ENCODE assay signal across 2 cellular contexts in the genomic region with DNA sequence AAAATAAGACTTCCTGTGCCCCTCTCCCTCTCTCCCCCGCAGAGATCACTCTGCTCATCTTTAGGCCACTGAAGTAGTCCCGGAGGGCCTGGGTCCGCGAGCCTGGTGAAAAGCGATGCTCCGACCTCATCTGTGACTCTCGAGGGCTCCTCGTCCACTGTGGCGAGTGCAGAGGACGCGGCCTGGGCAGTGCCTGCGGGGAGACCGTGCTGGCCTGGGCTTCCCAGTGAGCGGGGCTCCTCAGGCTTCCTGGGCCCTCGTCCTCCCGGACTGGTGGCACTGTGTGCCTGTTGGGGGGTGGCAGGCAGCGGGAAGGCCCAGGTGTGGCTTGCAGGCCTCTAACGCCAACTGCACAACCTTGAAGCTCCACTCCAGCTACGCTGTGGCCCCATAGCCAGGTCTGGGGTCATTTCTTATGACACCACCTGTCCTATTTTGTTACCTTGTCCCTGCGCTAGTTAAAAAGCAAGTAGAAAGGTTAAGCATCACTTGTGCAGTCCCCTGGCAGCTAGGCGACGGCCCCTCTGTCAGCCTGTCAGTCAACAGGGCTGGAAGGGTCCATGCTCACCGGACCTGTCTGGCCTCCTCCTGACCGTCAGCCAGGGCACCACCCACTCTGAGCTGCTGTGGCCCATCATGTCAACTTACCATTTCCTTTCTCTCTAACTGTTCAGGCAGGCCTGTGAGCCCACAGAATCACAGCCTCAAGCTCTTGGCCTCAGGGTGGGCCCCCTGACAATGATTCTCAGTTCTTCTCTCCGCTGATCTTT.
TF ChIP-seq lines count a peak whose summit lies in the region.

No MANE protein-coding gene starts in this region.

TF ChIP-seq in SK-N-SH, 30 proteins besides CTCF, POLR2A, EP300 and RAD21 (continued from another document):
- no peak for TF ChIP-seq ZBTB33 (IDR thresholded peaks at IDR 0.05; ENCODE audit: borderline replicate concordance, low read depth)
- TF ChIP-seq TEAD4 (IDR thresholded peaks at IDR 0.05; ENCODE audit: borderline replicate concordance, insufficient read depth), result no peak
- no peak for TF ChIP-seq RXRA (IDR thresholded peaks at IDR 0.05; ENCODE audit: borderline replicate concordance, low read depth)
- no peak for TF ChIP-seq MXI1 (IDR thresholded peaks at IDR 0.05; ENCODE audit: low read depth, low read length)
- no peak for TF ChIP-seq GABPA (IDR thresholded peaks at IDR 0.05; ENCODE audit: low read depth)
- TF ChIP-seq, protein P1, sequence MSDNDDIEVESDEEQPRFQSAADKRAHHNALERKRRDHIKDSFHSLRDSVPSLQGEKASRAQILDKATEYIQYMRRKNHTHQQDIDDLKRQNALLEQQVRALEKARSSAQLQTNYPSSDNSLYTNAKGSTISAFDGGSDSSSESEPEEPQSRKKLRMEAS (IDR thresholded peaks at IDR 0.05; ENCODE audit: low read depth), result no peak
- TF ChIP-seq, protein P2, sequence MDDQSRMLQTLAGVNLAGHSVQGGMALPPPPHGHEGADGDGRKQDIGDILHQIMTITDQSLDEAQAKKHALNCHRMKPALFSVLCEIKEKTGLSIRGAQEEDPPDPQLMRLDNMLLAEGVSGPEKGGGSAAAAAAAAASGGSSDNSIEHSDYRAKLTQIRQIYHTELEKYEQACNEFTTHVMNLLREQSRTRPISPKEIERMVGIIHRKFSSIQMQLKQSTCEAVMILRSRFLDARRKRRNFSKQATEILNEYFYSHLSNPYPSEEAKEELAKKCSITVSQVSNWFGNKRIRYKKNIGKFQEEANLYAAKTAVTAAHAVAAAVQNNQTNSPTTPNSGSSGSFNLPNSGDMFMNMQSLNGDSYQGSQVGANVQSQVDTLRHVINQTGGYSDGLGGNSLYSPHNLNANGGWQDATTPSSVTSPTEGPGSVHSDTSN (IDR thresholded peaks at IDR 0.05), result no peak
- no peak for TF ChIP-seq NFIC (IDR thresholded peaks at IDR 0.05; ENCODE audit: borderline replicate concordance)
- no peak for TF ChIP-seq NRF1 (IDR thresholded peaks at IDR 0.05; ENCODE audit: low read depth, low read length)
- TF ChIP-seq, protein P3, sequence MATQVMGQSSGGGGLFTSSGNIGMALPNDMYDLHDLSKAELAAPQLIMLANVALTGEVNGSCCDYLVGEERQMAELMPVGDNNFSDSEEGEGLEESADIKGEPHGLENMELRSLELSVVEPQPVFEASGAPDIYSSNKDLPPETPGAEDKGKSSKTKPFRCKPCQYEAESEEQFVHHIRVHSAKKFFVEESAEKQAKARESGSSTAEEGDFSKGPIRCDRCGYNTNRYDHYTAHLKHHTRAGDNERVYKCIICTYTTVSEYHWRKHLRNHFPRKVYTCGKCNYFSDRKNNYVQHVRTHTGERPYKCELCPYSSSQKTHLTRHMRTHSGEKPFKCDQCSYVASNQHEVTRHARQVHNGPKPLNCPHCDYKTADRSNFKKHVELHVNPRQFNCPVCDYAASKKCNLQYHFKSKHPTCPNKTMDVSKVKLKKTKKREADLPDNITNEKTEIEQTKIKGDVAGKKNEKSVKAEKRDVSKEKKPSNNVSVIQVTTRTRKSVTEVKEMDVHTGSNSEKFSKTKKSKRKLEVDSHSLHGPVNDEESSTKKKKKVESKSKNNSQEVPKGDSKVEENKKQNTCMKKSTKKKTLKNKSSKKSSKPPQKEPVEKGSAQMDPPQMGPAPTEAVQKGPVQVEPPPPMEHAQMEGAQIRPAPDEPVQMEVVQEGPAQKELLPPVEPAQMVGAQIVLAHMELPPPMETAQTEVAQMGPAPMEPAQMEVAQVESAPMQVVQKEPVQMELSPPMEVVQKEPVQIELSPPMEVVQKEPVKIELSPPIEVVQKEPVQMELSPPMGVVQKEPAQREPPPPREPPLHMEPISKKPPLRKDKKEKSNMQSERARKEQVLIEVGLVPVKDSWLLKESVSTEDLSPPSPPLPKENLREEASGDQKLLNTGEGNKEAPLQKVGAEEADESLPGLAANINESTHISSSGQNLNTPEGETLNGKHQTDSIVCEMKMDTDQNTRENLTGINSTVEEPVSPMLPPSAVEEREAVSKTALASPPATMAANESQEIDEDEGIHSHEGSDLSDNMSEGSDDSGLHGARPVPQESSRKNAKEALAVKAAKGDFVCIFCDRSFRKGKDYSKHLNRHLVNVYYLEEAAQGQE (IDR thresholded peaks at IDR 0.05; ENCODE audit: low read depth, low read length), result no peak

TF ChIP-seq in SK-N-SH treated with all-trans-retinoic acid at 6 μM for 48 hours, 23 proteins besides CTCF, POLR2A, EP300 and RAD21 (continued from another document):
- TF ChIP-seq CREB5 (CRISPR knock-in tag; IDR thresholded peaks at IDR 0.05; ENCODE audit: low read depth) (no peak), ZNF565 (CRISPR knock-in tag; conservative IDR thresholded peaks at IDR 0.05; ENCODE audit: low read depth) (no peak), ZNF8 (CRISPR knock-in tag; IDR thresholded peaks at IDR 0.05) (no peak), ISL1 (CRISPR knock-in tag; IDR thresholded peaks at IDR 0.05) (no peak), BACH2 (CRISPR knock-in tag; IDR thresholded peaks at IDR 0.05; ENCODE audit: borderline replicate concordance) (no peak), ESRRG (CRISPR knock-in tag; IDR thresholded peaks at IDR 0.05) (no peak), CSDC2 (CRISPR knock-in tag; IDR thresholded peaks at IDR 0.05) (no peak), TOX (CRISPR knock-in tag; IDR thresholded peaks at IDR 0.05; ENCODE audit: borderline replicate concordance) (no peak)
